ENCODE assay signal across 30 cellular contexts in genomic region chr3:141125351-141125750, GRCh38.
"Had no signal": no experiment of that assay in that cellular context is flagged by ENCODE, and none has a peak within 500 bp of the region (broad histone marks: within the 10 kb centered on the region; RNA-seq: fewer than 3 reads in every experiment).

No MANE protein-coding gene starts in this region.

- H3K27ac ChIP-seq: neural progenitor cell, pancreas, psoas muscle, right lobe of liver, sigmoid colon, suprapubic skin, testis, tibial artery, transverse colon, upper lobe of right lung, uterus had no signal

- H3K27me3 ChIP-seq: neural progenitor cell, pancreas, right lobe of liver, sigmoid colon, suprapubic skin, testis, tibial artery, transverse colon, uterus had no signal

- H3K27ac Mint-ChIP-seq: naive thymus-derived CD4-positive, alpha-beta T cell; natural killer cell; nephron; neural progenitor cell; progenitor cell of endocrine pancreas; stimulated activated memory B cell treated with anti-CD40 and anti-IgM and Interleukin-4, amounts not matched to agents 10 μg/mL and 1 μg/mL and 100 μg/mL, for 72 hours; stimulated activated naive CD8-positive, alpha-beta T cell treated with anti-CD3 and anti-CD28 coated beads, Interleukin-15, amount 100 ng/mL, for 72 hours; type B pancreatic cell had no signal

- H3K27me3 Mint-ChIP-seq: progenitor cell of endocrine pancreas, type B pancreatic cell had no signal

- DNase-seq: naive thymus-derived CD4-positive, alpha-beta T cell; natural killer cell; occipital lobe; pancreas; posterior cingulate gyrus; psoas muscle; right cardiac atrium; right lobe of liver; sigmoid colon; small intestine; stimulated activated CD4-positive, alpha-beta T cell treated with anti-CD3 and anti-CD28 coated beads, Interleukin-15, amount 100 ng/mL, for 24 hours; stimulated activated CD4-positive, alpha-beta T cell treated with anti-CD3 and anti-CD28 coated beads, Interleukin-2, amount 100 ng/mL, for 24 hours; stimulated activated CD4-positive, alpha-beta T cell treated with anti-CD3 and anti-CD28 coated beads, Interleukin-2, amount 100 ng/mL, for 48 hours; stimulated activated CD4-positive, alpha-beta T cell treated with anti-CD3 and anti-CD28 coated beads, Interleukin-4, amount 100 ng/mL, for 4 hours; stimulated activated CD8-positive, alpha-beta memory T cell treated with anti-CD3 and anti-CD28 coated beads, Interleukin-4, amount 100 ng/mL, for 48 hours; stimulated activated naive CD4-positive, alpha-beta T cell; stimulated activated naive CD8-positive, alpha-beta T cell treated with anti-CD3 and anti-CD28 coated beads, Interleukin-15, amount 100 ng/mL, for 72 hours; stimulated activated naive CD8-positive, alpha-beta T cell treated with anti-CD3 and anti-CD28 coated beads, Interleukin-15, Interleukin-2, amounts not matched to agents 100 U/mL and 50 U/mL, for 24 hours; substantia nigra; testis; transverse colon; upper lobe of right lung; uterus had no signal

- H3K36me3 ChIP-seq: neural progenitor cell, pancreas, right lobe of liver, sigmoid colon, suprapubic skin, tibial artery, transverse colon, upper lobe of right lung, uterus had no signal

- H3K9me3 ChIP-seq: pancreas, psoas muscle, right lobe of liver, sigmoid colon, suprapubic skin, testis, tibial artery, transverse colon, upper lobe of right lung, uterus had no signal

- H3K4me3 ChIP-seq: neural progenitor cell, pancreas, psoas muscle, right lobe of liver, sigmoid colon, suprapubic skin, testis, tibial artery, transverse colon, upper lobe of right lung, uterus had no signal

- H3K36me3 Mint-ChIP-seq: natural killer cell; stimulated activated memory B cell treated with anti-CD40 and anti-IgM and Interleukin-4, amounts not matched to agents 10 μg/mL and 1 μg/mL and 100 μg/mL, for 72 hours; type B pancreatic cell had no signal

- H3K4me1 Mint-ChIP-seq: naive thymus-derived CD4-positive, alpha-beta T cell; nephron; stimulated activated memory B cell treated with anti-CD40 and anti-IgM and Interleukin-4, amounts not matched to agents 10 μg/mL and 1 μg/mL and 100 μg/mL, for 72 hours; stimulated activated naive CD8-positive, alpha-beta T cell treated with anti-CD3 and anti-CD28 coated beads, Interleukin-15, amount 100 ng/mL, for 72 hours had no signal

- H3K9me3 Mint-ChIP-seq: natural killer cell; stimulated activated memory B cell treated with anti-CD40 and anti-IgM and Interleukin-4, amounts not matched to agents 10 μg/mL and 1 μg/mL and 100 μg/mL, for 72 hours had no signal

- ATAC-seq: naive thymus-derived CD4-positive, alpha-beta T cell; natural killer cell; pancreas; psoas muscle; right lobe of liver; stimulated activated memory B cell treated with anti-CD40 and anti-IgM and Interleukin-4, amounts not matched to agents 10 μg/mL and 1 μg/mL and 100 μg/mL, for 72 hours; stimulated activated naive CD8-positive, alpha-beta T cell treated with anti-CD3 and anti-CD28 coated beads, Interleukin-15, amount 100 ng/mL, for 72 hours; stimulated activated naive CD8-positive, alpha-beta T cell treated with anti-CD3 and anti-CD28 coated beads, Interleukin-15, Interleukin-2, amounts not matched to agents 100 U/mL and 50 U/mL, for 24 hours; upper lobe of right lung had no signal

- H3K4me1 ChIP-seq: right lobe of liver, sigmoid colon, suprapubic skin, testis, transverse colon, upper lobe of right lung, uterus had no signal

- H3K4me3 Mint-ChIP-seq: naive thymus-derived CD4-positive, alpha-beta T cell; natural killer cell; nephron; neural progenitor cell; stimulated activated memory B cell treated with anti-CD40 and anti-IgM and Interleukin-4, amounts not matched to agents 10 μg/mL and 1 μg/mL and 100 μg/mL, for 72 hours; stimulated activated naive CD8-positive, alpha-beta T cell treated with anti-CD3 and anti-CD28 coated beads, Interleukin-15, amount 100 ng/mL, for 72 hours; type B pancreatic cell had no signal
